Comparison of ENCODE assay signal across 20 cellular contexts in the genomic region with DNA sequence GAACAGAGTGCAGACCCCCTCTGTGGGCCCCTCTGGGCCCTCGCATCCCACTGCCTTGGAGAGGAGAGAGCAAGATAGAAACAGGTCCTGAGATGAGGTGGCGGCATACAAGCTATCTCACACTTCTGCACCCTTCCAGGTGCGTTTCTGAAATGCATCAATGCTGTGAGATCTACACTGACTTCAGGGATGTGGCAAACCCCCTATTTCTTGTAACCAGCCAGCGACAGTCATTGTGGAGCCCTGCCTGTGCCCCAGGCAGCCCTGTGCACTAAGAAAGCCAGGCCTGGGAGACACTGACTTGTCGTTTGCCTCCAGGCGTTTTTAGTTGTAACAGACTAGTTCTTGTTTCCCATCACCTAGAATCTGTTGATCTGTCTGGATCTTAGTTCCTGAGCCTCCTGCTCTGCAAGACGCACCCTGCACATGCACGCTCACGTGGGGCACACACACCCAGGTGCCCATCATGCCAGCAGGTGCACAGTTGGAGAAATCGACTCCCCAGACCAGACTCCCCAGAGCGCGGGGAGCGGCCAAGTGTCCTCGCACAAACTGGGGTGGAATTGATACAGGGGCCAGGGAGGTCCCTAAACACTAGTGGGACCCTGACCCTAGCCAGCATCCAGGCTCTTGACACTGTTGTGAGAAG.
DNase-seq lines count a peak whose midpoint lies in the region; ATAC-seq lines count a peak whose summit lies in the region.
"Had no signal": no experiment of that assay in that cellular context is flagged by ENCODE, and none has a peak within 500 bp of the region (broad histone marks: within the 10 kb centered on the region; RNA-seq: fewer than 3 reads in every experiment).

No MANE protein-coding gene starts in this region.

- H3K9me3 ChIP-seq in CD4-positive, CD25-positive, alpha-beta regulatory T cell (ENCODE audit: control insufficient read depth in 2 of 2, low read length in 2 of 2): no peaks in the 10 kb centered on the region
- H3K9me3 ChIP-seq: BE2C had no signal

- peak overlapping the region; percentile 48 for H3K27ac Mint-ChIP-seq in activated naive CD4-positive, alpha-beta T cell treated with anti-CD3 and anti-CD28 coated beads for 36 hours
- H3K27ac Mint-ChIP-seq in CD4-positive, CD25-positive, alpha-beta regulatory T cell: peak overlapping the region; percentile 42 to 71 (median 49)
- H3K27ac Mint-ChIP-seq in activated naive CD8-positive, alpha-beta T cell treated with anti-CD3 and anti-CD28 coated beads, Interleukin-2, amount 50 U/mL, for 24 hours: no peak overlapping the region

- DNase-seq in activated naive CD4-positive, alpha-beta T cell treated with anti-CD3 and anti-CD28 coated beads for 36 hours: no peak
- no peak for DNase-seq in activated naive CD4-positive, alpha-beta T cell treated with Interleukin-2 at 50 U/mL for 16 hours
- no peak for DNase-seq in CD4-positive, CD25-positive, alpha-beta regulatory T cell
- no peak for DNase-seq in activated naive CD8-positive, alpha-beta T cell treated with anti-CD3 and anti-CD28 coated beads, Interleukin-2, amount 50 U/mL, for 24 hours
- peak; percentile 30 for DNase-seq in sciatic nerve (ENCODE audit: low spot score)
- DNase-seq in LoVo (ENCODE audit: low spot score): no peak
- DNase-seq: BE2C; CD8-positive, alpha-beta memory T cell; DND-41; H9; KBM-7; NCI-H1417; NCI-H187; NCI-H2107; NCI-H2227 treated with DMSO at 0.1 percent for 48 hours; NCI-H510A treated with DMSO at 0.1 percent for 48 hours; NCI-H774 had no signal

- peaks cover 2% of the 10 kb centered on the region for H3K36me3 Mint-ChIP-seq in activated naive CD4-positive, alpha-beta T cell treated with anti-CD3 and anti-CD28 coated beads for 36 hours (ENCODE audit: low read depth)
- peaks cover 33% of the 10 kb centered on the region for H3K36me3 Mint-ChIP-seq in CD4-positive, CD25-positive, alpha-beta regulatory T cell
- peaks cover 8% of the 10 kb centered on the region for H3K36me3 Mint-ChIP-seq in activated naive CD8-positive, alpha-beta T cell treated with anti-CD3 and anti-CD28 coated beads, Interleukin-2, amount 50 U/mL, for 24 hours (ENCODE audit: low read depth)

- no peak overlapping the region for H3K4me3 Mint-ChIP-seq in activated naive CD4-positive, alpha-beta T cell treated with anti-CD3 and anti-CD28 coated beads for 36 hours
- H3K4me3 Mint-ChIP-seq in CD4-positive, CD25-positive, alpha-beta regulatory T cell: no peak overlapping the region
- no peak overlapping the region for H3K4me3 Mint-ChIP-seq in activated naive CD8-positive, alpha-beta T cell treated with anti-CD3 and anti-CD28 coated beads, Interleukin-2, amount 50 U/mL, for 24 hours
- H3K4me3 Mint-ChIP-seq: CD8-positive, alpha-beta memory T cell; H9 had no signal

- no peaks in the 10 kb centered on the region for H3K27me3 Mint-ChIP-seq in activated naive CD4-positive, alpha-beta T cell treated with anti-CD3 and anti-CD28 coated beads for 36 hours (ENCODE audit: low read depth)
- no peaks in the 10 kb centered on the region for H3K27me3 Mint-ChIP-seq in CD4-positive, CD25-positive, alpha-beta regulatory T cell
- no peaks in the 10 kb centered on the region for H3K27me3 Mint-ChIP-seq in activated naive CD8-positive, alpha-beta T cell treated with anti-CD3 and anti-CD28 coated beads, Interleukin-2, amount 50 U/mL, for 24 hours
- H3K27me3 Mint-ChIP-seq: CD8-positive, alpha-beta memory T cell had no signal

- no peaks in the 10 kb centered on the region for H3K27me3 ChIP-seq in CD4-positive, CD25-positive, alpha-beta regulatory T cell (ENCODE audit: control insufficient read depth, insufficient read depth, low read length)
- H3K27me3 ChIP-seq: BE2C had no signal

- H3K4me1 Mint-ChIP-seq in activated naive CD4-positive, alpha-beta T cell treated with anti-CD3 and anti-CD28 coated beads for 36 hours (ENCODE audit: low read depth): peaks cover 5% of the 10 kb centered on the region
- peaks cover 0 to 23% (median 18%) of the 10 kb centered on the region in 4 donors for H3K4me1 Mint-ChIP-seq in CD4-positive, CD25-positive, alpha-beta regulatory T cell
- H3K4me1 Mint-ChIP-seq in activated naive CD8-positive, alpha-beta T cell treated with anti-CD3 and anti-CD28 coated beads, Interleukin-2, amount 50 U/mL, for 24 hours: peaks cover 8% of the 10 kb centered on the region

- H3K9me3 Mint-ChIP-seq in activated naive CD4-positive, alpha-beta T cell treated with anti-CD3 and anti-CD28 coated beads for 36 hours: no peaks in the 10 kb centered on the region
- H3K9me3 Mint-ChIP-seq in CD4-positive, CD25-positive, alpha-beta regulatory T cell: no peaks in the 10 kb centered on the region
- H3K9me3 Mint-ChIP-seq in activated naive CD8-positive, alpha-beta T cell treated with anti-CD3 and anti-CD28 coated beads, Interleukin-2, amount 50 U/mL, for 24 hours: no peaks in the 10 kb centered on the region
- H3K9me3 Mint-ChIP-seq: CD8-positive, alpha-beta memory T cell; H9 had no signal

- CTCF ChIA-PET in activated naive CD4-positive, alpha-beta T cell treated with anti-CD3 and anti-CD28 coated beads for 36 hours (lab: Charles Lee): no interaction called here

- no peak overlapping the region for H3K4me3 ChIP-seq in CD4-positive, CD25-positive, alpha-beta regulatory T cell (ENCODE audit: low read depth, low read length)

- peaks cover 68% of the 10 kb centered on the region for H3K36me3 ChIP-seq in CD4-positive, CD25-positive, alpha-beta regulatory T cell (ENCODE audit: control insufficient read depth, insufficient read depth, low read length)
- H3K36me3 ChIP-seq: BE2C had no signal

- no peak overlapping the region for H3K27ac ChIP-seq in CD4-positive, CD25-positive, alpha-beta regulatory T cell (ENCODE audit: insufficient read depth, low read length, poor library complexity, severe bottlenecking)

- no peak for ATAC-seq in CD4-positive, CD25-positive, alpha-beta regulatory T cell (ENCODE audit: low read depth in 2 of 2)
- ATAC-seq in activated naive CD8-positive, alpha-beta T cell treated with anti-CD3 and anti-CD28 coated beads, Interleukin-2, amount 50 U/mL, for 24 hours: peak; percentile 15
- ATAC-seq in sciatic nerve: no peak
- no peak for ATAC-seq in GM19395 (IDR thresholded peaks at IDR 0.05; ENCODE audit: unreplicated experiment)
- ATAC-seq: HepG2, Right ventricle myocardium inferior had no signal

- intact Hi-C loops in activated naive CD4-positive, alpha-beta T cell treated with anti-CD3 and anti-CD28 coated beads for 36 hours (cut with micrococcal nuclease): no loop called here
- intact Hi-C loops in sciatic nerve (cut with DNase I): no loop called here

- H3K4me1 ChIP-seq in CD4-positive, CD25-positive, alpha-beta regulatory T cell (ENCODE audit: control insufficient read depth, insufficient read depth, low read length, poor library complexity, severe bottlenecking): no peaks in the 10 kb centered on the region
- H3K4me1 ChIP-seq: BE2C had no signal
